Comparison of ENCODE assay signal across 18 cellular contexts in genomic region chr5:77390222-77390621, GRCh38.
"Had no signal": no experiment of that assay in that cellular context is flagged by ENCODE, and none has a peak within 500 bp of the region (broad histone marks: within the 10 kb centered on the region; RNA-seq: fewer than 3 reads in every experiment).

No MANE protein-coding gene starts in this region.

- H3K4me3 Mint-ChIP-seq: dendritic cell treated with granulocyte-macrophage colony-stimulating factor and Interleukin-4, amounts not matched to agents 40 ng/mL and 50 ng/mL, for 4 days; mesothelial cell of epicardium; natural killer cell treated with Interleukin-12 subunit alpha and Interleukin-12 subunit beta and Interleukin-15 and Interleukin-18, amount 100 ng/mL, for 72 hours; neural progenitor cell; stimulated activated effector memory CD8-positive, alpha-beta T cell treated with anti-CD3 and anti-CD28 coated beads, Interleukin-12 subunit alpha, Interleukin-12 subunit beta, amount 100 ng/mL, for 72 hours; type B pancreatic cell had no signal

- H3K27ac ChIP-seq: esophagus squamous epithelium, heart left ventricle, neural progenitor cell, pancreas had no signal

- H3K36me3 ChIP-seq: esophagus squamous epithelium, heart left ventricle, neural progenitor cell, pancreas had no signal

- H3K9me3 ChIP-seq: esophagus squamous epithelium, heart left ventricle, pancreas had no signal

- H3K36me3 Mint-ChIP-seq: neural progenitor cell; stimulated activated effector memory CD8-positive, alpha-beta T cell treated with anti-CD3 and anti-CD28 coated beads, Interleukin-12 subunit alpha, Interleukin-12 subunit beta, amount 100 ng/mL, for 72 hours had no signal

- H3K4me1 Mint-ChIP-seq: stimulated activated effector memory CD8-positive, alpha-beta T cell treated with anti-CD3 and anti-CD28 coated beads, Interleukin-12 subunit alpha, Interleukin-12 subunit beta, amount 100 ng/mL, for 72 hours had no signal

- ATAC-seq: heart left ventricle; left colon; natural killer cell treated with Interleukin-12 subunit alpha and Interleukin-12 subunit beta and Interleukin-15 and Interleukin-18, amount 100 ng/mL, for 72 hours; right cardiac atrium; stimulated activated effector memory CD8-positive, alpha-beta T cell treated with anti-CD3 and anti-CD28 coated beads, Interleukin-12 subunit alpha, Interleukin-12 subunit beta, amount 100 ng/mL, for 72 hours; stimulated activated naive CD8-positive, alpha-beta T cell treated with anti-CD3 and anti-CD28 coated beads, Interleukin-15, Interleukin-2, amounts not matched to agents 100 U/mL and 50 U/mL, for 24 hours had no signal

- H3K27ac Mint-ChIP-seq: dendritic cell treated with granulocyte-macrophage colony-stimulating factor and Interleukin-4, amounts not matched to agents 40 ng/mL and 50 ng/mL, for 4 days; mesothelial cell of epicardium; natural killer cell treated with Interleukin-12 subunit alpha and Interleukin-12 subunit beta and Interleukin-15 and Interleukin-18, amount 100 ng/mL, for 72 hours; neural progenitor cell; progenitor cell of endocrine pancreas; stimulated activated effector memory CD8-positive, alpha-beta T cell treated with anti-CD3 and anti-CD28 coated beads, Interleukin-12 subunit alpha, Interleukin-12 subunit beta, amount 100 ng/mL, for 72 hours had no signal

- DNase-seq: cerebellar nuclear complex; esophagus squamous epithelium; heart left ventricle; hippocampal formation; left colon; nucleus accumbens; pancreas; right cardiac atrium; stimulated activated CD4-positive, alpha-beta T cell treated with anti-CD3 and anti-CD28 coated beads, Interleukin-4, amount 100 ng/mL, for 1 hour; stimulated activated CD8-positive, alpha-beta memory T cell treated with anti-CD3 and anti-CD28 coated beads, Interleukin-4, amount 100 ng/mL, for 48 hours; stimulated activated naive CD8-positive, alpha-beta T cell treated with anti-CD3 and anti-CD28 coated beads, Interleukin-15, Interleukin-2, amounts not matched to agents 100 U/mL and 50 U/mL, for 24 hours had no signal

- H3K4me2 ChIP-seq: neural progenitor cell had no signal

- H3K27me3 ChIP-seq: esophagus squamous epithelium, heart left ventricle, neural progenitor cell, pancreas had no signal

- H2AFZ ChIP-seq: neural progenitor cell had no signal

- H3K4me1 ChIP-seq: esophagus squamous epithelium, neural progenitor cell, pancreas had no signal

- H3K4me3 ChIP-seq: esophagus squamous epithelium, heart left ventricle, neural progenitor cell, pancreas had no signal

- H3K9me3 Mint-ChIP-seq: dendritic cell treated with granulocyte-macrophage colony-stimulating factor and Interleukin-4, amounts not matched to agents 40 ng/mL and 50 ng/mL, for 4 days; natural killer cell treated with Interleukin-12 subunit alpha and Interleukin-12 subunit beta and Interleukin-15 and Interleukin-18, amount 100 ng/mL, for 72 hours; stimulated activated effector memory CD8-positive, alpha-beta T cell treated with anti-CD3 and anti-CD28 coated beads, Interleukin-12 subunit alpha, Interleukin-12 subunit beta, amount 100 ng/mL, for 72 hours had no signal

- H3K27me3 Mint-ChIP-seq: dendritic cell treated with granulocyte-macrophage colony-stimulating factor and Interleukin-4, amounts not matched to agents 40 ng/mL and 50 ng/mL, for 4 days; progenitor cell of endocrine pancreas; type B pancreatic cell had no signal
